In the genomic region with DNA sequence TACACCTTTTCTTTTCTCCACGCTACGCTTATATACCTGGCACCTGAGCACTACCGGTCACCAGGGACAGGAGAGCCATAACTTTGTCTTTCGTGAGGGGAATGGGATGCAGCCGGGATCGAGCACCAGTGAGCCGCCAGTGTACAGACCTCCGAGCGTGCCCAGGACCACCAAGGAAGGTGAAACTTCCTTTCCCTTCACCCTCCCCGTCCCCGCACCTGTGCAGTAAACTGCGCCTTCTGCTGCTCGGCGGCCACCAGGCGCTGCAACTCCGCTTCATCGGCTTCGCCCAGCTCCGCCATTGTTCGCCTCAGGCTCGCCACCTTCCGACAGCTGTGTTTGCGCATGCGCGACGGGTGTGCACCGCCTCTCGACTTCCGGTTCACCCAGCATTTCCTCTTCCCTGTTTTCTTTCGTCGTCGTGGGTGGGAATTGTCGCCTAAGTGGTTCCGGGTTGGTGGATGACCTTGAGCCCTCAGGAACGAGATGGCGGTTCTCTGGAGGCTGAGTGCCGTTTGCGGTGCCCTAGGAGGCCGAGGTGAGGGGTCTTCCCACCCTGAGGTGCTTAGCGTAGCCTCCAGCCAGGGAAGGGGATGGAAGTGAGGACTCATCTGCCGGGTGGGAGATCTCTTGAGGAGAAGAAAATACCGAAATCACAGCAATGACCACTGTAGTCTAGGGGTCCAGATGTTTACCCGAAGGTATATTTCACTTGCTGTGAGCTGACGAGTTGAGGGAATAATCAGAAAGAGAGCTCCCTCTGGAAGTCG, we compare ENCODE assay signal across 8 cellular contexts. TPM values are rescaled to one million over a fixed set of nuclear protein-coding genes. Genes with fewer than 3 reads are reported as not detected.
A peak's percentile ranks its signal among the peaks of the same experiment; 100 is the strongest.
DNase-seq lines count a peak whose midpoint lies in the region; ATAC-seq, FAIRE-seq and TF ChIP-seq lines count a peak whose summit lies in the region.

A gene (plus strand): TSS at position 452 of the 770 bp plus-strand sequence. CDS start 35 bp downstream, at position 487.
A gene with protein sequence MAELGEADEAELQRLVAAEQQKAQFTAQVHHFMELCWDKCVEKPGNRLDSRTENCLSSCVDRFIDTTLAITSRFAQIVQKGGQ (minus strand): TSS at position 335 of the 770 bp plus-strand sequence. CDS start 33 bp downstream, at position 302.

- H3K79me2 ChIP-seq in OCI-LY7 (ENCODE audit: insufficient read depth, low read depth, low read length) (peaks cover 46% of the 10 kb centered on the region), endothelial cell of umbilical vein (ENCODE audit: control insufficient read depth, insufficient read depth, low read length) (peaks cover 39% of the 10 kb centered on the region)

- FAIRE-seq in endothelial cell of umbilical vein (lab: Jason Lieb, UNC) = peak; percentile 95

- peak within 1 kb of the TSS; percentile 85 for H3K4me2 ChIP-seq in OCI-LY7 (ENCODE audit: low read length)
- H3K4me2 ChIP-seq in endothelial cell of umbilical vein (ENCODE audit: insufficient read depth, low read length) = peak within 1 kb of the TSS; percentile 90

- H2AFZ ChIP-seq in OCI-LY7 (ENCODE audit: low read length) (peak within 1 kb of the TSS; percentile 68), endothelial cell of umbilical vein (ENCODE audit: low read depth, low read length) (peak within 1 kb of the TSS; percentile 61)

- TF ChIP-seq POLR2A in endothelial cell of umbilical vein (IDR thresholded peaks at IDR 0.05; ENCODE audit: low read depth, low read length) = peak; percentile 52

- H4K20me1 ChIP-seq in OCI-LY7 (ENCODE audit: insufficient read depth, low read length) (no peaks in the 10 kb centered on the region), endothelial cell of umbilical vein (replicated peaks; ENCODE audit: control insufficient read depth, extremely low read depth, insufficient read depth, low read length) (no peaks in the 10 kb centered on the region)

- no peaks in the 10 kb centered on the region for H3K9me2 ChIP-seq in OCI-LY7 (ENCODE audit: insufficient read depth, low read length)

- H3K4me1 ChIP-seq in OCI-LY7 (ENCODE audit: insufficient read depth, low read length, poor library complexity, severe bottlenecking) (peaks cover 24% of the 10 kb centered on the region), endothelial cell of umbilical vein (ENCODE audit: control insufficient read depth, extremely low read depth, insufficient read depth, low read length) (peaks cover 13% of the 10 kb centered on the region)

- dilution Hi-C loops in endothelial cell of umbilical vein (cut with MboI; ENCODE audit: extremely low pct_ligation_motif_present, low sequenced_read_pairs) = no loop called here

- TF ChIP-seq CTCF in OCI-LY7 (conservative IDR thresholded peaks at IDR 0.05; ENCODE audit: low read length) (peak; percentile 33; the same call in 1 of the 2 replicates), endothelial cell of umbilical vein (IDR thresholded peaks at IDR 0.05; ENCODE audit: extremely low read depth in 1 of 2, insufficient read depth in 1 of 2, low read depth in 1 of 2, low read length in 2 of 2) (peak; percentile 17 to 62)

- no peaks in the 10 kb centered on the region for H3K9me1 ChIP-seq in endothelial cell of umbilical vein (replicated peaks; ENCODE audit: control insufficient read depth, extremely low read depth, insufficient read depth, low read length)

- H3K36me3 ChIP-seq in OCI-LY7 (ENCODE audit: insufficient read depth, low read length) = peaks cover 79% of the 10 kb centered on the region
- H3K36me3 ChIP-seq in endothelial cell of umbilical vein (ENCODE audit: control insufficient read depth in 2 of 2, extremely low read depth in 1 of 2, insufficient read depth in 2 of 2, low read length in 2 of 2) = peaks cover 15 to 19% of the 10 kb centered on the region in 2 experiments

- POLR2A ChIA-PET in OCI-LY7 (lab: Charles Lee) = interaction anchor here (0.6 to 1.7 kb wide), 13 partner anchors 9 to 215 kb away, joined by 3 to 11 read pairs (median 4); a partner anchor contains a TSS
- POLR2A ChIA-PET in endothelial cell of umbilical vein (lab: Charles Lee) = no interaction called here

- H3K4me3 ChIP-seq in OCI-LY7 (ENCODE audit: low read depth, low read length, poor library complexity, severe bottlenecking) (peak within 1 kb of the TSS; percentile 89), endothelial cell of umbilical vein (replicated peaks in 1 of 3; ENCODE audit: insufficient read depth in 1 of 3, low read depth in 1 of 3, low read length in 3 of 3) (peak within 1 kb of the TSS; percentile 54 to 90 (median 86))

- peak within 1 kb of the TSS; percentile 56 for H3K27ac ChIP-seq in OCI-LY7 (ENCODE audit: low read depth, low read length, poor library complexity, severe bottlenecking)
- peak within 1 kb of the TSS; percentile 54 for H3K27ac ChIP-seq in endothelial cell of umbilical vein (ENCODE audit: insufficient read depth, low read depth, low read length)

- DNase-seq in DMS 273 treated with DMSO at 0.1 percent for 48 hours (lab: John Stamatoyannopoulos, UW) (peak; percentile 83), HuH-7.5 (ENCODE audit: low spot score) (peak; percentile 65), OCI-LY7 (ENCODE audit: low spot score) (peak; percentile 98), activated T-cell treated with anti-CD3 and anti-CD28 coated beads for 1 hour (ENCODE audit: low read depth) (peak; percentile 95), endothelial cell of umbilical vein (ENCODE audit: low read depth, low spot score) (peak; percentile 98), middle frontal gyrus (ENCODE audit: extremely low spot score, low spot score) (peak; percentile 96)
- peak; percentile 89 to 91 for DNase-seq in stimulated activated CD8-positive, alpha-beta memory T cell treated with anti-CD3 and anti-CD28 coated beads, Interleukin-2, amount 100 ng/mL, for 48 hours (ENCODE audit: low read depth in 2 of 2)

- CTCF ChIA-PET in OCI-LY7 (lab: Charles Lee; ENCODE audit: unreplicated experiment) = interaction anchor here (0.6 kb wide), 1 partner anchor 155 kb away, joined by 3 read pairs; no protein-coding TSS in a partner anchor
- CTCF ChIA-PET in endothelial cell of umbilical vein (lab: Charles Lee) = interaction anchor here (1.0 to 1.9 kb wide), 4 partner anchors 27 to 216 kb away, joined by 3 to 9 read pairs (median 8); a partner anchor contains a TSS

- intact Hi-C loops in OCI-LY7 (cut with micrococcal nuclease; ENCODE audit: unreplicated experiment) (loop anchor here (5.0 kb wide), 2 partner anchors 149 to 209 kb away; a partner anchor contains a TSS), endothelial cell of umbilical vein (cut with micrococcal nuclease) (loop anchor here (1.0 to 10.0 kb wide), 8 partner anchors 12 to 482 kb away; a partner anchor contains a TSS)

- peak within 1 kb of the TSS; percentile 85 for H3K9ac ChIP-seq in endothelial cell of umbilical vein (replicated peaks; ENCODE audit: extremely low read depth, insufficient read depth, low read length)

- ATAC-seq in GM21526 (IDR thresholded peaks at IDR 0.05; ENCODE audit: low FRiP score, unreplicated experiment) = peak; percentile 88

- no peaks in the 10 kb centered on the region for H3K27me3 ChIP-seq in endothelial cell of umbilical vein (ENCODE audit: control insufficient read depth in 2 of 2, insufficient read depth in 2 of 2, low read length in 2 of 2)

- H3K9me3 ChIP-seq in OCI-LY7 (ENCODE audit: low read length) (no peaks in the 10 kb centered on the region), endothelial cell of umbilical vein (replicated peaks; ENCODE audit: control insufficient read depth, insufficient read depth, low read length) (no peaks in the 10 kb centered on the region)

- BruUV-seq in OCI-LY7 (replicated peaks; lab: Mats Ljungman, UMichigan) (no TSS peak), endothelial cell of umbilical vein (replicated peaks; lab: Mats Ljungman, UMichigan) (no TSS peak)

TF ChIP-seq in endothelial cell of umbilical vein, 7 proteins besides CTCF, POLR2A, EP300 and RAD21:
- TF ChIP-seq POLR2AphosphoS5 (IDR thresholded peaks at IDR 0.05; ENCODE audit: insufficient read depth, low read depth, low read length) = peak; percentile 90
- TF ChIP-seq, protein P1, sequence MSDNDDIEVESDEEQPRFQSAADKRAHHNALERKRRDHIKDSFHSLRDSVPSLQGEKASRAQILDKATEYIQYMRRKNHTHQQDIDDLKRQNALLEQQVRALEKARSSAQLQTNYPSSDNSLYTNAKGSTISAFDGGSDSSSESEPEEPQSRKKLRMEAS (IDR thresholded peaks at IDR 0.05; ENCODE audit: insufficient read depth, insufficient read length) = no peak
- no peak for TF ChIP-seq FOS (IDR thresholded peaks at IDR 0.05; ENCODE audit: borderline replicate concordance, insufficient read depth, low read length)
- peak; percentile 10 for TF ChIP-seq JUN (IDR thresholded peaks at IDR 0.05; ENCODE audit: borderline replicate concordance, insufficient read depth, insufficient read length, low read depth)
- TF ChIP-seq EZH2 (IDR thresholded peaks at IDR 0.05; ENCODE audit: borderline replicate concordance, low read depth, low read length, severe bottlenecking) = no peak
- TF ChIP-seq MYC (IDR thresholded peaks at IDR 0.05; ENCODE audit: low read depth, low read length) = no peak
- no peak for TF ChIP-seq GATA2 (IDR thresholded peaks at IDR 0.05; ENCODE audit: insufficient read depth, insufficient read length, low read depth, low read length)

RNA-seq across cellular contexts. Expression of the first gene that starts in this region (rescaled TPM):
- total RNA-seq in OCI-LY7 (2014; rRNA removed; shearing (Covaris generic)) = 43.5 and 58.8 TPM in 2 replicates
- 77.1 and 85.6 TPM in 2 replicates for total RNA-seq in OCI-LY7 (2022)
- 72.3 and 79.0 TPM in 2 replicates for total RNA-seq in endothelial cell of umbilical vein
- polyA plus RNA-seq in endothelial cell of umbilical vein = 169 and 190 TPM in 2 replicates
- polyA plus RNA-seq in endothelial cell of umbilical vein (2011; cell fraction: cytosol; rRNA removed) = 139 and 153 TPM in 2 replicates
- polyA plus RNA-seq in endothelial cell of umbilical vein (2011; cell fraction: nucleus; rRNA removed) = 65.4 and 89.7 TPM in 2 replicates
- 93.9 and 121 TPM in 2 replicates for polyA plus RNA-seq in endothelial cell of umbilical vein (2012)
- 260 and 279 TPM in 2 replicates for polyA minus RNA-seq in endothelial cell of umbilical vein
- polyA minus RNA-seq in endothelial cell of umbilical vein (2011; cell fraction: cytosol; rRNA and poly(A)+ RNA removed) = 66.4 TPM
- polyA minus RNA-seq in endothelial cell of umbilical vein (2011; cell fraction: nucleus; rRNA and poly(A)+ RNA removed) = 21.3 and 39.3 TPM in 2 replicates

RNA-seq across cellular contexts. Expression of the second gene that starts in this region (rescaled TPM):
- total RNA-seq in OCI-LY7 (2014; rRNA removed; shearing (Covaris generic)) = 71.3 and 94.3 TPM in 2 replicates
- total RNA-seq in OCI-LY7 (2022) (41.3 and 58.2 TPM in 2 replicates), endothelial cell of umbilical vein (64.1 and 77.0 TPM in 2 replicates)
- 110 and 120 TPM in 2 replicates for polyA plus RNA-seq in endothelial cell of umbilical vein
- polyA plus RNA-seq in endothelial cell of umbilical vein (2011; cell fraction: cytosol; rRNA removed) = 175 and 178 TPM in 2 replicates
- 45.3 and 51.5 TPM in 2 replicates for polyA plus RNA-seq in endothelial cell of umbilical vein (2011; cell fraction: nucleus; rRNA removed)
- polyA plus RNA-seq in endothelial cell of umbilical vein (2012) = 91.8 and 147 TPM in 2 replicates
- 50.4 and 63.8 TPM in 2 replicates for polyA minus RNA-seq in endothelial cell of umbilical vein
- 16.5 TPM for polyA minus RNA-seq in endothelial cell of umbilical vein (2011; cell fraction: cytosol; rRNA and poly(A)+ RNA removed)
- polyA minus RNA-seq in endothelial cell of umbilical vein (2011; cell fraction: nucleus; rRNA and poly(A)+ RNA removed) = 8.4 and 10.0 TPM in 2 replicates

Comparison
In these comparisons a context has a peak if more than half of its experiments do, and no peak if none do; other contexts are left out.
1. Peak in every context shown above with its lines: DNase-seq, ATAC-seq, H3K4me3 ChIP-seq and H3K27ac ChIP-seq.